In the genomic region with DNA sequence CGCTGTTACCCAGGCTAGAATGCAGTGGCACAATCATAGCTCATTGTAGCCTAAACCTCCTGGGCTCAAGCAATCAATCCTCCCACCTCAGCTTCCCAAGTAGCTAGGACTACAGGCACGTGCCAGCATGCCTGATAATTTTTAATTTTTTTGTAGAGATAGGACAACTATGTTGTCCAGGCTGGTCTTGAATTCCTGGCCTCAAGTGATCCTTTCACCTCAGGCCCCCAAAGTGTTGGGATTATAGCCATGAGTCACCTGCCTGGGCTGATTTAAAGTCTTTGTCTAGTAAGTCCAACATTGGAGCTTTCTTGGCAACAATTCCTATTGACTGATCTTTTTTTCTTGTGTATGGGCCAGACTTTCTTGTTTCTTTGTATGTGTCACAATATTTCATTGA, we compare ENCODE assay signal across 24 cellular contexts. TPM values are rescaled to one million over a fixed set of nuclear protein-coding genes. Genes with fewer than 3 reads are reported as not detected.
"Had no signal": no experiment of that assay in that cellular context is flagged by ENCODE, and none has a peak within 500 bp of the region (broad histone marks: within the 10 kb centered on the region; RNA-seq: fewer than 3 reads in every experiment).

No MANE protein-coding gene starts in this region.

- H3K9me3 ChIP-seq: esophagus squamous epithelium, psoas muscle, stomach, thoracic aorta had no signal

- ATAC-seq: effector memory CD8-positive, alpha-beta T cell; foreskin keratinocyte; naive thymus-derived CD4-positive, alpha-beta T cell; psoas muscle; sciatic nerve; stimulated activated naive B cell treated with anti-CD40 and anti-IgM and Interleukin-4, amounts not matched to agents 10 μg/mL and 1 μg/mL and 100 μg/mL, for 72 hours had no signal

- DNase-seq: effector memory CD8-positive, alpha-beta T cell; esophagus squamous epithelium; head of caudate nucleus; naive thymus-derived CD4-positive, alpha-beta T cell; nephron progenitor cell; psoas muscle; stimulated activated CD4-positive, alpha-beta T cell treated with anti-CD3 and anti-CD28 coated beads, Interleukin-2, amount 100 ng/mL, for 24 hours; stimulated activated CD4-positive, alpha-beta T cell treated with anti-CD3 and anti-CD28 coated beads, Interleukin-4, amount 100 ng/mL, for 4 hours; stimulated activated naive B cell treated with anti-CD40 and anti-IgM and Interleukin-4, amounts not matched to agents 10 μg/mL and 1 μg/mL and 100 μg/mL, for 72 hours; stomach; substantia nigra had no signal

- H3K4me3 ChIP-seq: esophagus squamous epithelium, hepatocyte, psoas muscle, stomach, thoracic aorta had no signal

- H3K4me2 ChIP-seq: hepatocyte had no signal

- H3K79me2 ChIP-seq: parathyroid adenoma had no signal

- H3K27ac ChIP-seq: esophagus squamous epithelium, foreskin keratinocyte, hepatocyte, parathyroid adenoma, psoas muscle, stomach, thoracic aorta had no signal

- H3K36me3 ChIP-seq: esophagus squamous epithelium, stomach, thoracic aorta had no signal

- H3K27me3 ChIP-seq: stomach had no signal

- H2AFZ ChIP-seq: hepatocyte, parathyroid adenoma had no signal

RNA-seq across cellular contexts. Expression of a gene that starts 28.1 kb away (rescaled TPM):
- total RNA-seq: epithelial cell of proximal tubule; esophagus squamous epithelium; foreskin keratinocyte; hepatocyte; kidney epithelial cell; liver; lung microvascular endothelial cell; mesenteric fat pad; mononuclear cell; naive thymus-derived CD4-positive, alpha-beta T cell; omental fat pad; psoas muscle; sciatic nerve; skeletal muscle tissue; stomach; thoracic aorta had no signal
